In genomic region chr2:58110765-58111164, GRCh38 we compare ENCODE assay signal across 23 cellular contexts.
DNase-seq lines count a peak whose midpoint lies in the region; FAIRE-seq and TF ChIP-seq lines count a peak whose summit lies in the region.
"Had no signal": no experiment of that assay in that cellular context is flagged by ENCODE, and none has a peak within 500 bp of the region (broad histone marks: within the 10 kb centered on the region; RNA-seq: fewer than 3 reads in every experiment).

No MANE protein-coding gene starts in this region.

- no peaks in the 10 kb centered on the region for H3K9me3 Mint-ChIP-seq in HFFc6
- H3K9me3 Mint-ChIP-seq: activated T-cell treated with anti-CD3 and anti-CD28 coated beads, Interleukin-2, amount 50 U/mL, for 4 hours; natural killer cell; T-helper 2 cell treated with Interferon-gamma antibody and Interleukin-4, amounts not matched to agents 5 μg/mL and 100 μg/mL, for 36 hours had no signal

- H3K79me2 ChIP-seq in keratinocyte (ENCODE audit: control insufficient read depth, insufficient read depth, low read length): peaks cover 3% of the 10 kb centered on the region

- H3K4me3 ChIP-seq in GM06990 (replicated peaks; ENCODE audit: low read depth, low read length) (no peak overlapping the region), astrocyte of the spinal cord (ENCODE audit: low read depth, low read length) (no peak overlapping the region), keratinocyte (ENCODE audit: control insufficient read depth in 2 of 3, extremely low read depth in 1 of 3, insufficient read depth in 2 of 3, low read depth in 1 of 3, low read length in 3 of 3) (no peak overlapping the region)
- H3K4me3 ChIP-seq: heart right ventricle, SK-N-MC, transverse colon had no signal

- H3K27me3 Mint-ChIP-seq in HFFc6 (ENCODE audit: insufficient read depth): peaks cover 2% of the 10 kb centered on the region

- peaks cover 19% of the 10 kb centered on the region for H3K36me3 Mint-ChIP-seq in HFFc6 (ENCODE audit: low read depth)
- H3K36me3 Mint-ChIP-seq: natural killer cell had no signal

- TF ChIP-seq CTCF in GM06990 (IDR thresholded peaks at IDR 0.05; ENCODE audit: insufficient read depth, low read length, poor library complexity, severe bottlenecking): peak; percentile 7
- peak; percentile 38 for TF ChIP-seq CTCF in HFFc6 (IDR thresholded peaks at IDR 0.05)
- TF ChIP-seq CTCF in astrocyte of the spinal cord (IDR thresholded peaks at IDR 0.05; ENCODE audit: low read depth, low read length): peak; percentile 4
- peak in 2 of 3 experiments; percentile 7 to 8 for TF ChIP-seq CTCF in keratinocyte (optimal IDR thresholded peaks at IDR 0.05 in 1 of 3, IDR thresholded peaks at IDR 0.05 in 1 of 3, conservative IDR thresholded peaks at IDR 0.05 in 1 of 3; ENCODE audit: extremely low read depth in 1 of 3, insufficient read depth in 2 of 3, low read length in 3 of 3)

- no peak overlapping the region for H3K9ac ChIP-seq in keratinocyte (ENCODE audit: control insufficient read depth, extremely low read depth, insufficient read depth, low read length)

- dilution Hi-C loops in keratinocyte (cut with MboI; ENCODE audit: extremely low pct_ligation_motif_present, low sequenced_read_pairs): no loop called here

- H3K27ac ChIP-seq in keratinocyte (ENCODE audit: control insufficient read depth, insufficient read depth, low read length): no peak overlapping the region
- H3K27ac ChIP-seq: heart right ventricle, SK-N-MC, transverse colon had no signal

- H3K4me1 Mint-ChIP-seq in HFFc6 (ENCODE audit: low read depth): peaks cover 60% of the 10 kb centered on the region

- no peak for FAIRE-seq in keratinocyte (lab: Jason Lieb, UNC)
- FAIRE-seq: astrocyte, GM19239 had no signal

- no peak overlapping the region for H3K27ac Mint-ChIP-seq in HFFc6
- H3K27ac Mint-ChIP-seq: activated CD8-positive, alpha-beta T cell treated with anti-CD3 and anti-CD28 coated beads, Interleukin-2, amount 10 ng/mL, durations not matched to agents 7 days and 5 days; natural killer cell; T-helper 2 cell treated with Interferon-gamma antibody and Interleukin-4, amounts not matched to agents 5 μg/mL and 100 μg/mL, for 36 hours had no signal

- H4K20me1 ChIP-seq in keratinocyte (ENCODE audit: control insufficient read depth, extremely low read depth, insufficient read depth, low read length): no peaks in the 10 kb centered on the region

- DNase-seq in GM06990 (ENCODE audit: extremely low read depth, insufficient read length): no peak
- no peak for DNase-seq in HFFc6
- no peak for DNase-seq in astrocyte of the spinal cord (ENCODE audit: low read depth, low spot score)
- DNase-seq in keratinocyte (ENCODE audit: low read depth, low spot score): no peak
- no peak for DNase-seq in activated CD4-positive, alpha-beta T cell treated with anti-CD3 and anti-CD28 coated beads, Interleukin-2, amount 50 U/mL, for 1 hour
- no peak for DNase-seq in effector CD8-positive, alpha-beta T cell (lab: John Stamatoyannopoulos, UW)
- DNase-seq in putamen (ENCODE audit: low spot score): no peak
- DNase-seq: activated CD8-positive, alpha-beta T cell treated with anti-CD3 and anti-CD28 coated beads, Interleukin-2, amount 10 ng/mL, durations not matched to agents 7 days and 5 days; activated naive CD4-positive, alpha-beta T cell treated with anti-CD3 and anti-CD28 coated beads, Interleukin-2, amount 50 U/mL, for 16 hours; activated T-cell treated with anti-CD3 and anti-CD28 coated beads, Interleukin-2, amount 50 U/mL, for 4 hours; GOT3; heart right ventricle; mesenchymal stem cell; MV-4-11; natural killer cell; NCI-H1930; stimulated activated CD4-positive, alpha-beta T cell treated with anti-CD3 and anti-CD28 coated beads, Interleukin-2, amount 100 ng/mL, for 24 hours; stimulated activated naive CD4-positive, alpha-beta T cell treated with Interleukin-2 at 50 U/mL for 16 hours; transverse colon had no signal

- no peaks in the 10 kb centered on the region for H3K9me1 ChIP-seq in keratinocyte (ENCODE audit: control insufficient read depth, extremely low read depth, insufficient read depth, low read length)

- H3K9me3 ChIP-seq in keratinocyte (ENCODE audit: control insufficient read depth, low read depth, low read length): no peaks in the 10 kb centered on the region
- H3K9me3 ChIP-seq: heart right ventricle, transverse colon had no signal

- no peak overlapping the region for H2AFZ ChIP-seq in keratinocyte (ENCODE audit: control insufficient read depth, low read length)

- H3K36me3 ChIP-seq in GM06990 (ENCODE audit: control insufficient read depth, insufficient read depth, low read length) (peaks cover 3% of the 10 kb centered on the region; the same call in 1 of the 2 replicates), keratinocyte (ENCODE audit: control insufficient read depth in 2 of 2, extremely low read depth in 1 of 2, insufficient read depth in 2 of 2, low read length in 2 of 2) (peaks cover 0 to 5% of the 10 kb centered on the region in 2 experiments)
- H3K36me3 ChIP-seq: heart right ventricle, transverse colon had no signal

- H3K4me2 ChIP-seq in keratinocyte (ENCODE audit: control insufficient read depth, extremely low read depth, insufficient read depth, low read depth, low read length): no peak overlapping the region

- in situ Hi-C loops in astrocyte of the spinal cord (cut with HindIII; ENCODE audit: low sequenced_read_pairs): no loop called here

- H3K4me1 ChIP-seq in keratinocyte (ENCODE audit: control insufficient read depth, extremely low read depth, insufficient read depth, low read length): peaks cover 31% of the 10 kb centered on the region

- no peaks in the 10 kb centered on the region for H3K27me3 ChIP-seq in GM06990 (replicated peaks; ENCODE audit: control insufficient read depth, insufficient read depth, low read length)
- H3K27me3 ChIP-seq in keratinocyte (ENCODE audit: control insufficient read depth, extremely low read depth, insufficient read depth, low read length): no peaks in the 10 kb centered on the region
- H3K27me3 ChIP-seq: heart right ventricle, transverse colon had no signal

- H3K4me3 Mint-ChIP-seq in HFFc6: no peak overlapping the region
- H3K4me3 Mint-ChIP-seq: activated CD8-positive, alpha-beta T cell treated with anti-CD3 and anti-CD28 coated beads, Interleukin-2, amount 10 ng/mL, durations not matched to agents 7 days and 5 days; activated T-cell treated with anti-CD3 and anti-CD28 coated beads, Interleukin-2, amount 50 U/mL, for 4 hours; natural killer cell; T-helper 2 cell treated with Interferon-gamma antibody and Interleukin-4, amounts not matched to agents 5 μg/mL and 100 μg/mL, for 36 hours had no signal
